In genomic region chr17:83051423-83052240, GRCh38 we compare ENCODE assay signal across 8 cellular contexts. TPM values are rescaled to one million over a fixed set of nuclear protein-coding genes. Genes with fewer than 3 reads are reported as not detected.
DNase-seq lines count a peak whose midpoint lies in the region; ATAC-seq, FAIRE-seq and TF ChIP-seq lines count a peak whose summit lies in the region.

No MANE protein-coding gene starts in this region.

- DNase-seq in AG08396 (ENCODE audit: low spot score) (peak; percentile 100), NCI-H345 treated with DMSO at 0.1 percent for 48 hours (lab: John Stamatoyannopoulos, UW; ENCODE audit: unreplicated experiment) (peak; percentile 98), cerebellar cortex (ENCODE audit: low spot score) (peak; percentile 97), kidney (peak; percentile 99)
- DNase-seq in stimulated activated CD4-positive, alpha-beta T cell treated with anti-CD3 and anti-CD28 coated beads, Interleukin-15, amount 100 ng/mL, for 1 hour (ENCODE audit: low read depth in 1 of 2, low spot score in 1 of 2): peak; percentile 97 to 98

- no peaks in the 10 kb centered on the region for H3K9me3 ChIP-seq in kidney (ENCODE audit: control insufficient read depth in 1 of 2, low read length in 2 of 2)

- peak overlapping the region; percentile 67 to 73 for H3K4me3 ChIP-seq in kidney (ENCODE audit: low read length in 2 of 2)

- intact Hi-C loops in kidney (cut with DNase I): no loop called here

- peaks cover 5 to 20% of the 10 kb centered on the region in 2 donors for H3K4me1 ChIP-seq in kidney (ENCODE audit: control insufficient read depth in 1 of 2, insufficient read depth in 1 of 2, low read depth in 1 of 2, low read length in 2 of 2)

- TF ChIP-seq CTCF in kidney (IDR thresholded peaks at IDR 0.05; ENCODE audit: borderline replicate concordance, extremely low read depth, insufficient read depth): no peak

- peak; percentile 92 for TF ChIP-seq POLR2A in GM18951 (IDR thresholded peaks at IDR 0.05; ENCODE audit: extremely low read depth, insufficient read depth, insufficient read length)

- peak overlapping the region; percentile 90 to 91 for H3K27ac ChIP-seq in kidney (ENCODE audit: low read depth in 2 of 2, low read length in 2 of 2)

- ATAC-seq in HG03175 (IDR thresholded peaks at IDR 0.05; ENCODE audit: unreplicated experiment): peak; percentile 91
- ATAC-seq in activated CD4-positive, CD25-positive, alpha-beta regulatory T cell treated with anti-CD3 and anti-CD28 coated beads, Interleukin-2, amount 50 U/mL, for 24 hours: peak; percentile 91 to 93

- no peaks in the 10 kb centered on the region for H3K36me3 ChIP-seq in kidney (ENCODE audit: control insufficient read depth in 1 of 2, insufficient read depth in 2 of 2, low read length in 2 of 2)

- FAIRE-seq in kidney (lab: Jason Lieb, UNC): no peak

- H3K9ac ChIP-seq in kidney (ENCODE audit: low read length in 2 of 2): peak overlapping the region; percentile 60 to 61

- in situ Hi-C loops in GM18951 (cut with MboI; ENCODE audit: low sequenced_read_pairs, unreplicated experiment): no loop called here

RNA-seq across cellular contexts. Expression of gene METRNL, which starts 27.8 kb away (rescaled TPM):
- 61.5 TPM for total RNA-seq in kidney
- 107 TPM for polyA plus RNA-seq in kidney (ENCODE audit: insufficient read depth, low read depth, low replicate concordance)

Comparison
In these comparisons a context has a peak if more than half of its experiments do, and no peak if none do; other contexts are left out.
1. Peak in every context shown above with its lines: DNase-seq, ATAC-seq, H3K4me3 ChIP-seq and H3K27ac ChIP-seq.